In the genomic region with DNA sequence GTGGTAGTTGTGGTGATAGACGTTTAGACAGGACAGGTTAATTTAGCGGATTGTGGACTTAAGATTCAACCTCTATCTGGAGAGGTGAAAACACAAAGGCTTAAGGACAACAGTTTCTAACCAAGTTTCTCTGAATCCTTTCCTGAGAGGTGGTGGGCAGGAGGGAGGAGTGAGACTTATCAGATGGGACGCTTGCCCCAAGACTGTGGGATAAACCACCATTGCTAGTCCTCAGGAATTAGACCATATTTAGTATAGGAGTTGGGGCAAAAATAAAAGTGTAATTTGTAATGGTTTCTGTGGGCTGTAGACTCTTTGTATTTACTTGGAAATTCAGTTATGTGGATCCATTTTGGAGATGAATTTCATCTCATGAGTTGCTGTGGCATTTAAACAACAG, we compare ENCODE assay signal across 1 cellular context.
TF ChIP-seq lines count a peak whose summit lies in the region.

No MANE protein-coding gene starts in this region.

TF ChIP-seq in K562, 482 proteins besides CTCF, POLR2A, EP300 and RAD21:
- TF ChIP-seq NCOA4 (IDR thresholded peaks at IDR 0.05; ENCODE audit: partially characterized antibody): no peak
- no peak for TF ChIP-seq RBM15 (IDR thresholded peaks at IDR 0.05; ENCODE audit: insufficient read depth, low read length)
- TF ChIP-seq, protein P1, sequence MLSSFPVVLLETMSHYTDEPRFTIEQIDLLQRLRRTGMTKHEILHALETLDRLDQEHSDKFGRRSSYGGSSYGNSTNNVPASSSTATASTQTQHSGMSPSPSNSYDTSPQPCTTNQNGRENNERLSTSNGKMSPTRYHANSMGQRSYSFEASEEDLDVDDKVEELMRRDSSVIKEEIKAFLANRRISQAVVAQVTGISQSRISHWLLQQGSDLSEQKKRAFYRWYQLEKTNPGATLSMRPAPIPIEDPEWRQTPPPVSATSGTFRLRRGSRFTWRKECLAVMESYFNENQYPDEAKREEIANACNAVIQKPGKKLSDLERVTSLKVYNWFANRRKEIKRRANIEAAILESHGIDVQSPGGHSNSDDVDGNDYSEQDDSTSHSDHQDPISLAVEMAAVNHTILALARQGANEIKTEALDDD (IDR thresholded peaks at IDR 0.05): peak; percentile 91
- TF ChIP-seq ZFPM2 (CRISPR knock-in tag; IDR thresholded peaks at IDR 0.05): no peak
- TF ChIP-seq OTX1 (CRISPR knock-in tag; IDR thresholded peaks at IDR 0.05): no peak
- no peak for TF ChIP-seq TCF3 (CRISPR knock-in tag; IDR thresholded peaks at IDR 0.05)
- TF ChIP-seq, protein P2, sequence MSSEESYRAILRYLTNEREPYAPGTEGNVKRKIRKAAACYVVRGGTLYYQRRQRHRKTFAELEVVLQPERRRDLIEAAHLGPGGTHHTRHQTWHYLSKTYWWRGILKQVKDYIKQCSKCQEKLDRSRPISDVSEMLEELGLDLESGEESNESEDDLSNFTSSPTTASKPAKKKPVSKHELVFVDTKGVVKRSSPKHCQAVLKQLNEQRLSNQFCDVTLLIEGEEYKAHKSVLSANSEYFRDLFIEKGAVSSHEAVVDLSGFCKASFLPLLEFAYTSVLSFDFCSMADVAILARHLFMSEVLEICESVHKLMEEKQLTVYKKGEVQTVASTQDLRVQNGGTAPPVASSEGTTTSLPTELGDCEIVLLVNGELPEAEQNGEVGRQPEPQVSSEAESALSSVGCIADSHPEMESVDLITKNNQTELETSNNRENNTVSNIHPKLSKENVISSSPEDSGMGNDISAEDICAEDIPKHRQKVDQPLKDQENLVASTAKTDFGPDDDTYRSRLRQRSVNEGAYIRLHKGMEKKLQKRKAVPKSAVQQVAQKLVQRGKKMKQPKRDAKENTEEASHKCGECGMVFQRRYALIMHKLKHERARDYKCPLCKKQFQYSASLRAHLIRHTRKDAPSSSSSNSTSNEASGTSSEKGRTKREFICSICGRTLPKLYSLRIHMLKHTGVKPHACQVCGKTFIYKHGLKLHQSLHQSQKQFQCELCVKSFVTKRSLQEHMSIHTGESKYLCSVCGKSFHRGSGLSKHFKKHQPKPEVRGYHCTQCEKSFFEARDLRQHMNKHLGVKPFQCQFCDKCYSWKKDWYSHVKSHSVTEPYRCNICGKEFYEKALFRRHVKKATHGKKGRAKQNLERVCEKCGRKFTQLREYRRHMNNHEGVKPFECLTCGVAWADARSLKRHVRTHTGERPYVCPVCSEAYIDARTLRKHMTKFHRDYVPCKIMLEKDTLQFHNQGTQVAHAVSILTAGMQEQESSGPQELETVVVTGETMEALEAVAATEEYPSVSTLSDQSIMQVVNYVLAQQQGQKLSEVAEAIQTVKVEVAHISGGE (CRISPR knock-in tag; IDR thresholded peaks at IDR 0.05): no peak
- no peak for TF ChIP-seq ZNF830 (CRISPR knock-in tag; IDR thresholded peaks at IDR 0.05)
- TF ChIP-seq, protein P3, sequence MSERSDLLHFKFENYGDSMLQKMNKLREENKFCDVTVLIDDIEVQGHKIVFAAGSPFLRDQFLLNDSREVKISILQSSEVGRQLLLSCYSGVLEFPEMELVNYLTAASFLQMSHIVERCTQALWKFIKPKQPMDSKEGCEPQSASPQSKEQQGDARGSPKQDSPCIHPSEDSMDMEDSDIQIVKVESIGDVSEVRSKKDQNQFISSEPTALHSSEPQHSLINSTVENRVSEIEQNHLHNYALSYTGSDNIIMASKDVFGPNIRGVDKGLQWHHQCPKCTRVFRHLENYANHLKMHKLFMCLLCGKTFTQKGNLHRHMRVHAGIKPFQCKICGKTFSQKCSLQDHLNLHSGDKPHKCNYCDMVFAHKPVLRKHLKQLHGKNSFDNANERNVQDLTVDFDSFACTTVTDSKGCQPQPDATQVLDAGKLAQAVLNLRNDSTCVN (CRISPR knock-in tag; IDR thresholded peaks at IDR 0.05): no peak
- TF ChIP-seq MEF2D (tag; conservative IDR thresholded peaks at IDR 0.05; ENCODE audit: low read depth): no peak
- peak; percentile 46 for TF ChIP-seq NFIC (IDR thresholded peaks at IDR 0.05)
- no peak for TF ChIP-seq GABPB2 (CRISPR knock-in tag; conservative IDR thresholded peaks at IDR 0.05)
- TF ChIP-seq, protein P4, sequence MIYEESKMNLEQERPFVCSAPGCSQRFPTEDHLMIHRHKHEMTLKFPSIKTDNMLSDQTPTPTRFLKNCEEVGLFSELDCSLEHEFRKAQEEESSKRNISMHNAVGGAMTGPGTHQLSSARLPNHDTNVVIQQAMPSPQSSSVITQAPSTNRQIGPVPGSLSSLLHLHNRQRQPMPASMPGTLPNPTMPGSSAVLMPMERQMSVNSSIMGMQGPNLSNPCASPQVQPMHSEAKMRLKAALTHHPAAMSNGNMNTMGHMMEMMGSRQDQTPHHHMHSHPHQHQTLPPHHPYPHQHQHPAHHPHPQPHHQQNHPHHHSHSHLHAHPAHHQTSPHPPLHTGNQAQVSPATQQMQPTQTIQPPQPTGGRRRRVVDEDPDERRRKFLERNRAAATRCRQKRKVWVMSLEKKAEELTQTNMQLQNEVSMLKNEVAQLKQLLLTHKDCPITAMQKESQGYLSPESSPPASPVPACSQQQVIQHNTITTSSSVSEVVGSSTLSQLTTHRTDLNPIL (CRISPR knock-in tag; IDR thresholded peaks at IDR 0.05): no peak
- no peak for TF ChIP-seq HNRNPLL (IDR thresholded peaks at IDR 0.05; ENCODE audit: low read depth, low read length, poor library complexity, severe bottlenecking)
- TF ChIP-seq SMARCC2 (IDR thresholded peaks at IDR 0.05; ENCODE audit: low read depth): no peak
- TF ChIP-seq COPS2 (conservative IDR thresholded peaks at IDR 0.05): no peak
- TF ChIP-seq, protein P5, sequence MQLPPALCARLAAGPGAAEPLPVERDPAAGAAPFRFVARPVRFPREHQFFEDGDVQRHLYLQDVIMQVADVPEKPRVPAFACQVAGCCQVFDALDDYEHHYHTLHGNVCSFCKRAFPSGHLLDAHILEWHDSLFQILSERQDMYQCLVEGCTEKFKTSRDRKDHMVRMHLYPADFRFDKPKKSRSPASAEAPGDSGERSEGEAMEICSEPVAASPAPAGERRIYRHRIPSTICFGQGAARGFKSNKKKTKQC (CRISPR knock-in tag; IDR thresholded peaks at IDR 0.05): no peak
- TF ChIP-seq HLTF (IDR thresholded peaks at IDR 0.05): no peak
- TF ChIP-seq STAT5A (IDR thresholded peaks at IDR 0.05; ENCODE audit: borderline replicate concordance, low read length): no peak
- no peak for TF ChIP-seq NFRKB (IDR thresholded peaks at IDR 0.05; ENCODE audit: low read depth)
- 0 out of 2 replicates have a peak, but pooled peaks have one; percentile 14 for TF ChIP-seq FOSL1 (tag; conservative IDR thresholded peaks at IDR 0.05)
- TF ChIP-seq ZNF174 (CRISPR knock-in tag; IDR thresholded peaks at IDR 0.05): no peak
- peak in 1 of 2 experiments; percentile 54; a peak in 1 of 4 replicates for TF ChIP-seq RCOR1 (IDR thresholded peaks at IDR 0.05; ENCODE audit: borderline replicate concordance in 1 of 2, low read depth in 2 of 2, low read length in 2 of 2)
- no peak for TF ChIP-seq TOE1 (IDR thresholded peaks at IDR 0.05; ENCODE audit: borderline replicate concordance)
- TF ChIP-seq TOE1 (CRISPR knock-in tag; IDR thresholded peaks at IDR 0.05; ENCODE audit: borderline replicate concordance, low read depth): no peak
- TF ChIP-seq ZNF3 (CRISPR knock-in tag; IDR thresholded peaks at IDR 0.05): no peak
- TF ChIP-seq NUFIP1 (IDR thresholded peaks at IDR 0.05; ENCODE audit: partially characterized antibody): no peak
- TF ChIP-seq, protein P6, sequence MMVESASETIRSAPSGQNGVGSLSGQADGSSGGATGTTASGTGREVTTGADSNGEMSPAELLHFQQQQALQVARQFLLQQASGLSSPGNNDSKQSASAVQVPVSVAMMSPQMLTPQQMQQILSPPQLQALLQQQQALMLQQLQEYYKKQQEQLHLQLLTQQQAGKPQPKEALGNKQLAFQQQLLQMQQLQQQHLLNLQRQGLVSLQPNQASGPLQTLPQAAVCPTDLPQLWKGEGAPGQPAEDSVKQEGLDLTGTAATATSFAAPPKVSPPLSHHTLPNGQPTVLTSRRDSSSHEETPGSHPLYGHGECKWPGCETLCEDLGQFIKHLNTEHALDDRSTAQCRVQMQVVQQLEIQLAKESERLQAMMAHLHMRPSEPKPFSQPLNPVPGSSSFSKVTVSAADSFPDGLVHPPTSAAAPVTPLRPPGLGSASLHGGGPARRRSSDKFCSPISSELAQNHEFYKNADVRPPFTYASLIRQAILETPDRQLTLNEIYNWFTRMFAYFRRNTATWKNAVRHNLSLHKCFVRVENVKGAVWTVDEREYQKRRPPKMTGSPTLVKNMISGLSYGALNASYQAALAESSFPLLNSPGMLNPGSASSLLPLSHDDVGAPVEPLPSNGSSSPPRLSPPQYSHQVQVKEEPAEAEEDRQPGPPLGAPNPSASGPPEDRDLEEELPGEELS (CRISPR knock-in tag; IDR thresholded peaks at IDR 0.05; ENCODE audit: borderline replicate concordance): no peak
- peak in 1 of 2 experiments; percentile 61; a peak in 1 of 4 replicates for TF ChIP-seq SRF (CRISPR knock-in tag; IDR thresholded peaks at IDR 0.05)
- TF ChIP-seq, protein P7, sequence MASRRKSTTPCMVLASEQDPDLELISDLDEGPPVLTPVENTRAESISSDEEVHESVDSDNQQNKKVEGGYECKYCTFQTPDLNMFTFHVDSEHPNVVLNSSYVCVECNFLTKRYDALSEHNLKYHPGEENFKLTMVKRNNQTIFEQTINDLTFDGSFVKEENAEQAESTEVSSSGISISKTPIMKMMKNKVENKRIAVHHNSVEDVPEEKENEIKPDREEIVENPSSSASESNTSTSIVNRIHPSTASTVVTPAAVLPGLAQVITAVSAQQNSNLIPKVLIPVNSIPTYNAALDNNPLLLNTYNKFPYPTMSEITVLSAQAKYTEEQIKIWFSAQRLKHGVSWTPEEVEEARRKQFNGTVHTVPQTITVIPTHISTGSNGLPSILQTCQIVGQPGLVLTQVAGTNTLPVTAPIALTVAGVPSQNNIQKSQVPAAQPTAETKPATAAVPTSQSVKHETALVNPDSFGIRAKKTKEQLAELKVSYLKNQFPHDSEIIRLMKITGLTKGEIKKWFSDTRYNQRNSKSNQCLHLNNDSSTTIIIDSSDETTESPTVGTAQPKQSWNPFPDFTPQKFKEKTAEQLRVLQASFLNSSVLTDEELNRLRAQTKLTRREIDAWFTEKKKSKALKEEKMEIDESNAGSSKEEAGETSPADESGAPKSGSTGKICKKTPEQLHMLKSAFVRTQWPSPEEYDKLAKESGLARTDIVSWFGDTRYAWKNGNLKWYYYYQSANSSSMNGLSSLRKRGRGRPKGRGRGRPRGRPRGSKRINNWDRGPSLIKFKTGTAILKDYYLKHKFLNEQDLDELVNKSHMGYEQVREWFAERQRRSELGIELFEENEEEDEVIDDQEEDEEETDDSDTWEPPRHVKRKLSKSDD (conservative IDR thresholded peaks at IDR 0.05; ENCODE audit: low read length): no peak
- TF ChIP-seq, protein P8, sequence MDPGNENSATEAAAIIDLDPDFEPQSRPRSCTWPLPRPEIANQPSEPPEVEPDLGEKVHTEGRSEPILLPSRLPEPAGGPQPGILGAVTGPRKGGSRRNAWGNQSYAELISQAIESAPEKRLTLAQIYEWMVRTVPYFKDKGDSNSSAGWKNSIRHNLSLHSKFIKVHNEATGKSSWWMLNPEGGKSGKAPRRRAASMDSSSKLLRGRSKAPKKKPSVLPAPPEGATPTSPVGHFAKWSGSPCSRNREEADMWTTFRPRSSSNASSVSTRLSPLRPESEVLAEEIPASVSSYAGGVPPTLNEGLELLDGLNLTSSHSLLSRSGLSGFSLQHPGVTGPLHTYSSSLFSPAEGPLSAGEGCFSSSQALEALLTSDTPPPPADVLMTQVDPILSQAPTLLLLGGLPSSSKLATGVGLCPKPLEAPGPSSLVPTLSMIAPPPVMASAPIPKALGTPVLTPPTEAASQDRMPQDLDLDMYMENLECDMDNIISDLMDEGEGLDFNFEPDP (CRISPR knock-in tag; IDR thresholded peaks at IDR 0.05): no peak
- no peak for TF ChIP-seq CC2D1A (IDR thresholded peaks at IDR 0.05)
